In genomic region chr11:121767433-121767832, GRCh38 we compare ENCODE assay signal across 12 cellular contexts.
DNase-seq lines count a peak whose midpoint lies in the region; ATAC-seq and TF ChIP-seq lines count a peak whose summit lies in the region.
"Had no signal": no experiment of that assay in that cellular context is flagged by ENCODE, and none has a peak within 500 bp of the region (broad histone marks: within the 10 kb centered on the region; RNA-seq: fewer than 3 reads in every experiment).

No MANE protein-coding gene starts in this region.

- H3K9me3 Mint-ChIP-seq in activated T-cell treated with anti-CD3 and anti-CD28 coated beads, Interleukin-2, amount 50 U/mL, for 24 hours: no peaks in the 10 kb centered on the region
- H3K9me3 Mint-ChIP-seq in stimulated activated naive B cell treated with anti-CD40 and anti-IgM and Interleukin-4, amounts not matched to agents 10 μg/mL and 1 μg/mL and 100 μg/mL, for 72 hours: peaks cover 0 to 4% of the 10 kb centered on the region in 2 donors
- H3K9me3 Mint-ChIP-seq in CD4-positive, alpha-beta memory T cell: peaks cover 0 to 1% (median 0%) of the 10 kb centered on the region in 8 donors

- TF ChIP-seq POLR2A in NB4 (IDR thresholded peaks at IDR 0.05; ENCODE audit: extremely low read depth, insufficient read length): no peak

- no peak overlapping the region for H3K4me3 ChIP-seq in NB4 (ENCODE audit: low read depth, low read length)
- H3K4me3 ChIP-seq in CD4-positive, alpha-beta memory T cell (ENCODE audit: low read length in 2 of 2): no peak overlapping the region
- H3K4me3 ChIP-seq: heart right ventricle had no signal

- H3K27ac Mint-ChIP-seq in activated T-cell treated with anti-CD3 and anti-CD28 coated beads, Interleukin-2, amount 50 U/mL, for 24 hours: peak overlapping the region; percentile 53
- peak overlapping the region; percentile 91 for H3K27ac Mint-ChIP-seq in stimulated activated naive B cell treated with anti-CD40 and anti-IgM and Interleukin-4, amounts not matched to agents 10 μg/mL and 1 μg/mL and 100 μg/mL, for 72 hours
- H3K27ac Mint-ChIP-seq in CD4-positive, alpha-beta memory T cell: no peak overlapping the region

- CTCF ChIA-PET in CD4-positive, alpha-beta memory T cell (lab: Charles Lee; ENCODE audit: partially characterized antibody): no interaction called here

- H3K4me1 Mint-ChIP-seq in activated T-cell treated with anti-CD3 and anti-CD28 coated beads, Interleukin-2, amount 50 U/mL, for 24 hours (ENCODE audit: low read depth): peaks cover 3% of the 10 kb centered on the region
- H3K4me1 Mint-ChIP-seq in stimulated activated naive B cell treated with anti-CD40 and anti-IgM and Interleukin-4, amounts not matched to agents 10 μg/mL and 1 μg/mL and 100 μg/mL, for 72 hours: peaks cover 32 to 48% of the 10 kb centered on the region in 2 donors
- no peaks in the 10 kb centered on the region for H3K4me1 Mint-ChIP-seq in CD4-positive, alpha-beta memory T cell

- H3K27me3 Mint-ChIP-seq in activated T-cell treated with anti-CD3 and anti-CD28 coated beads, Interleukin-2, amount 50 U/mL, for 24 hours: peaks cover 4% of the 10 kb centered on the region
- no peaks in the 10 kb centered on the region for H3K27me3 Mint-ChIP-seq in stimulated activated naive B cell treated with anti-CD40 and anti-IgM and Interleukin-4, amounts not matched to agents 10 μg/mL and 1 μg/mL and 100 μg/mL, for 72 hours
- H3K27me3 Mint-ChIP-seq in CD4-positive, alpha-beta memory T cell: peaks cover 1 to 2% of the 10 kb centered on the region in 2 donors
- H3K27me3 Mint-ChIP-seq: brain had no signal

- no peak for TF ChIP-seq CTCF in NB4 (IDR thresholded peaks at IDR 0.05; ENCODE audit: low read depth, low read length)

- no peaks in the 10 kb centered on the region for H3K27me3 ChIP-seq in CD4-positive, alpha-beta memory T cell (ENCODE audit: insufficient read depth, low read length)

- ATAC-seq in HG02678 (IDR thresholded peaks at IDR 0.05; ENCODE audit: unreplicated experiment): peak; percentile 70
- ATAC-seq in stimulated activated naive B cell treated with anti-CD40 and anti-IgM and Interleukin-4, amounts not matched to agents 10 μg/mL and 1 μg/mL and 100 μg/mL, for 72 hours (replicated peaks): peak; percentile 82
- ATAC-seq in GM19324 (IDR thresholded peaks at IDR 0.05; ENCODE audit: low FRiP score, unreplicated experiment): no peak
- no peak for ATAC-seq in esophagus mucosa

- no peak for DNase-seq in activated T-cell treated with anti-CD3 and anti-CD28 coated beads, Interleukin-2, amount 50 U/mL, for 24 hours
- DNase-seq in activated T-cell treated with anti-CD3 and anti-CD28 coated beads for 4 hours: no peak
- peak; percentile 69 for DNase-seq in NB4 (ENCODE audit: low read depth)
- DNase-seq in stimulated activated naive B cell treated with anti-CD40 and anti-IgM and Interleukin-4, amounts not matched to agents 10 μg/mL and 1 μg/mL and 100 μg/mL, for 72 hours: peak; percentile 50
- DNase-seq in CD4-positive, alpha-beta memory T cell: no peak
- DNase-seq: heart right ventricle, NCI-H1694 treated with DMSO at 0.1 percent for 48 hours had no signal

- no peaks in the 10 kb centered on the region for H3K9me3 ChIP-seq in CD4-positive, alpha-beta memory T cell (ENCODE audit: control insufficient read depth in 1 of 2, low read length in 2 of 2)
- H3K9me3 ChIP-seq: heart right ventricle had no signal

- no peaks in the 10 kb centered on the region for H3K36me3 ChIP-seq in CD4-positive, alpha-beta memory T cell (ENCODE audit: insufficient read depth, low read length)
- H3K36me3 ChIP-seq: heart right ventricle had no signal

- H3K36me3 Mint-ChIP-seq in activated T-cell treated with anti-CD3 and anti-CD28 coated beads, Interleukin-2, amount 50 U/mL, for 24 hours (ENCODE audit: low read depth): no peaks in the 10 kb centered on the region
- H3K36me3 Mint-ChIP-seq in stimulated activated naive B cell treated with anti-CD40 and anti-IgM and Interleukin-4, amounts not matched to agents 10 μg/mL and 1 μg/mL and 100 μg/mL, for 72 hours: no peaks in the 10 kb centered on the region
- H3K36me3 Mint-ChIP-seq in CD4-positive, alpha-beta memory T cell: no peaks in the 10 kb centered on the region
- H3K36me3 Mint-ChIP-seq: brain had no signal

- H3K27ac ChIP-seq in CD4-positive, alpha-beta memory T cell (ENCODE audit: low read depth, low read length): no peak overlapping the region
- H3K27ac ChIP-seq: heart right ventricle, VCaP had no signal

- H3K4me3 Mint-ChIP-seq in activated T-cell treated with anti-CD3 and anti-CD28 coated beads, Interleukin-2, amount 50 U/mL, for 24 hours: no peak overlapping the region
- peak overlapping the region in 1 of 2 donors; percentile 44 for H3K4me3 Mint-ChIP-seq in stimulated activated naive B cell treated with anti-CD40 and anti-IgM and Interleukin-4, amounts not matched to agents 10 μg/mL and 1 μg/mL and 100 μg/mL, for 72 hours
- no peak overlapping the region for H3K4me3 Mint-ChIP-seq in CD4-positive, alpha-beta memory T cell
- H3K4me3 Mint-ChIP-seq: brain had no signal

- intact Hi-C loops in CD4-positive, alpha-beta memory T cell (cut with micrococcal nuclease): no loop called here

- POLR2A ChIA-PET in CD4-positive, alpha-beta memory T cell (lab: Charles Lee; ENCODE audit: partially characterized antibody): no interaction called here

- no peaks in the 10 kb centered on the region for H3K4me1 ChIP-seq in CD4-positive, alpha-beta memory T cell (ENCODE audit: insufficient read depth, low read length)

Comparison
In these comparisons a context has a peak if more than half of its experiments do, and no peak if none do; other contexts are left out.
1. DNase-seq: peak in NB4 (single experiment) and stimulated activated naive B cell treated with anti-CD40 and anti-IgM and Interleukin-4, amounts not matched to agents 10 μg/mL and 1 μg/mL and 100 μg/mL, for 72 hours (single experiment); none in activated T-cell treated with anti-CD3 and anti-CD28 coated beads, Interleukin-2, amount 50 U/mL, for 24 hours (single experiment), activated T-cell treated with anti-CD3 and anti-CD28 coated beads for 4 hours (single experiment) and CD4-positive, alpha-beta memory T cell (0 of 5).
2. H3K27ac Mint-ChIP-seq: peak in activated T-cell treated with anti-CD3 and anti-CD28 coated beads, Interleukin-2, amount 50 U/mL, for 24 hours (single experiment) and stimulated activated naive B cell treated with anti-CD40 and anti-IgM and Interleukin-4, amounts not matched to agents 10 μg/mL and 1 μg/mL and 100 μg/mL, for 72 hours (single experiment); none in CD4-positive, alpha-beta memory T cell (0 of 7).
3. ATAC-seq: peak in HG02678 (single experiment) and stimulated activated naive B cell treated with anti-CD40 and anti-IgM and Interleukin-4, amounts not matched to agents 10 μg/mL and 1 μg/mL and 100 μg/mL, for 72 hours (2 of 2); none in GM19324 (single experiment) and esophagus mucosa (single experiment).